1 cellular context compared by ENCODE assay signal in genomic region chr19:42280761-42281174, GRCh38.
TF ChIP-seq lines count a peak whose summit lies in the region.

No MANE protein-coding gene starts in this region.

TF ChIP-seq in HEK293, 187 proteins besides CTCF, POLR2A, EP300 and RAD21 (continued from another document):
- TF ChIP-seq EGR2 (tag by site-specific recombination; IDR thresholded peaks at IDR 0.05; ENCODE audit: low read depth): peak; percentile 91
- 0 out of 2 replicates have a peak, but pooled peaks have one; percentile 4 for TF ChIP-seq PBX3 (CRISPR knock-in tag; IDR thresholded peaks at IDR 0.05)
- 0 out of 2 replicates have a peak, but pooled peaks have one; percentile 26 for TF ChIP-seq ZSCAN16 (tag by site-specific recombination; IDR thresholded peaks at IDR 0.05)
- TF ChIP-seq ZNF548 (tag by site-specific recombination; IDR thresholded peaks at IDR 0.05): no peak
- no peak for TF ChIP-seq ZNF473 (tag by site-specific recombination; IDR thresholded peaks at IDR 0.05)
- TF ChIP-seq ZNF341 (tag by site-specific recombination; IDR thresholded peaks at IDR 0.05; ENCODE audit: low read depth): no peak
- no peak for TF ChIP-seq ZNF174 (tag by site-specific recombination; IDR thresholded peaks at IDR 0.05)
- TF ChIP-seq OSR2 (tag by site-specific recombination; IDR thresholded peaks at IDR 0.05): no peak
- TF ChIP-seq ZBTB11 (tag by site-specific recombination; conservative IDR thresholded peaks at IDR 0.05; ENCODE audit: low read depth): no peak
